8 cellular contexts compared by ENCODE assay signal in the genomic region with DNA sequence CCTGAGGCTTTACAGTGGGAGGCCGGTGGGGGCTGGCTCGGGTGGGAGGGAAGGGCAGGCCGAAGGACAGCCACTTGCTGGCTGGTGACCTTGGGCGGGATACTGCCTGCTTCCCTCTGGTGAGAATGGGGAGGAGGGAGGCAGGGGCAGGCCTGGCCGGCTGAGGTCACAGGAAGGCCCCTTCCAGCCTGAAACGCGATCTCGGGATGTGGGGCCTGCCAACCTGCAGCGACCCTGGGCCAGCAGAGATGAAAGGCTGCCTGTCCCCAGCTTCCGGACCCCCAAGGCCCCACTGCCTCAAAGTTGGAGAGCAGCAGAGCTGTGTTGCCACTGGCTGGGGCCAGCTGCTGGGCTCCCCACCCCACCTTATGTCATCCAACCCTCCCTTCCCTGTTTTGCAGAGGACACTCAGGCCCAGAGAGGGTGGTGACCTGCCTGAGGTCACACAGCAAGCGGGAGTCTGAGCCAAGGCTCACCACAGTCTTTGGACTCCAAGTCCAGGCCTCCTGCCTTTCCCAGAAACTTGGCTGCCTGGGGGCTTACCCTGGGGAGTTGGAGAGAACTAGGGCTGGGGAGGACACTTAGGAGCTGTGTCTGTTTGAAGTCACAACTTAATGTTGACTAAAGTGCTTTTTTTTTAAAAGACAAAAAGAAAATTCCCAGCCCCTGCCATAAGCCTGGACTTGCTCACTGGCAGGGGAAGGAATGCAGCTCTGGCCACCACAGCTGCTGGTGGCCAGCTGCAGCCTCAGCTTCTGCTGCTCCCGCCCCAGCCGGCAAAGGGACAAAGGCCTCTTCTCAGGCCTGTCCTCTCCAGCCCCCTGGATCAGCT. TPM values are rescaled to one million over a fixed set of nuclear protein-coding genes. Genes with fewer than 3 reads are reported as not detected.
DNase-seq lines count a peak whose midpoint lies in the region; ATAC-seq and TF ChIP-seq lines count a peak whose summit lies in the region.

No MANE protein-coding gene starts in this region.

- H3K4me3 ChIP-seq in sigmoid colon, result peak overlapping the region in 2 of 4 donors; percentile 4 to 6

- peak in 1 of 4 donors; percentile 1 for TF ChIP-seq EP300 in sigmoid colon (IDR thresholded peaks at IDR 0.05)

- WGBS in sigmoid colon, 2 donors, result 23 to 51% methylated on average over 13 of the region's 13 CpGs

- H3K27ac Mint-ChIP-seq in HFFc6 (peak overlapping the region; percentile 67), chondrocyte (ENCODE audit: unreplicated experiment) (peak overlapping the region; percentile 98)
- no peak overlapping the region for H3K27ac Mint-ChIP-seq in activated naive CD8-positive, alpha-beta T cell treated with anti-CD3 and anti-CD28 coated beads, Interleukin-2, amount 50 U/mL, for 24 hours

- DNase-seq in HFFc6 (no peak), chondrocyte (ENCODE audit: low spot score) (peak; percentile 77), islet precursor cell (peak; percentile 95), sigmoid colon (peak; percentile 91), OCI-M2 (lab: John Stamatoyannopoulos, UW; ENCODE audit: unreplicated experiment) (no peak), NCI-H446 (lab: John Stamatoyannopoulos, UW) (no peak), SIG-M5 treated with dmso at 0.1 percent for 504 hours (lab: John Stamatoyannopoulos, UW; ENCODE audit: unreplicated experiment) (no peak)
- DNase-seq in activated naive CD8-positive, alpha-beta T cell treated with anti-CD3 and anti-CD28 coated beads, Interleukin-2, amount 50 U/mL, for 24 hours, result no peak

- H3K27ac ChIP-seq in sigmoid colon, result peak overlapping the region; percentile 90 to 99 (median 94)

- no peaks in the 10 kb centered on the region for H3K9me3 ChIP-seq in sigmoid colon

- intact Hi-C loops in sigmoid colon (cut with DNase I), result no loop called here

- H3K27me3 ChIP-seq in sigmoid colon, result no peaks in the 10 kb centered on the region

- H3K4me1 ChIP-seq in sigmoid colon, result peaks cover 0 to 29% (median 26%) of the 10 kb centered on the region in 4 donors

- ATAC-seq in activated naive CD8-positive, alpha-beta T cell treated with anti-CD3 and anti-CD28 coated beads, Interleukin-2, amount 50 U/mL, for 24 hours, result no peak

- TF ChIP-seq CTCF in HFFc6 (IDR thresholded peaks at IDR 0.05), result no peak
- no peak for TF ChIP-seq CTCF in chondrocyte (IDR thresholded peaks at IDR 0.05)
- no peak for TF ChIP-seq CTCF in sigmoid colon (IDR thresholded peaks at IDR 0.05)

- H3K4me3 Mint-ChIP-seq in HFFc6 (no peak overlapping the region), chondrocyte (ENCODE audit: unreplicated experiment) (no peak overlapping the region)
- no peak overlapping the region for H3K4me3 Mint-ChIP-seq in activated naive CD8-positive, alpha-beta T cell treated with anti-CD3 and anti-CD28 coated beads, Interleukin-2, amount 50 U/mL, for 24 hours

- H3K4me1 Mint-ChIP-seq in HFFc6 (ENCODE audit: low read depth) (peaks cover 12% of the 10 kb centered on the region), chondrocyte (ENCODE audit: low read depth) (peaks cover 36% of the 10 kb centered on the region)
- peaks cover 9% of the 10 kb centered on the region for H3K4me1 Mint-ChIP-seq in activated naive CD8-positive, alpha-beta T cell treated with anti-CD3 and anti-CD28 coated beads, Interleukin-2, amount 50 U/mL, for 24 hours

- TF ChIP-seq POLR2A in sigmoid colon (IDR thresholded peaks at IDR 0.05), result no peak

- H3K36me3 ChIP-seq in sigmoid colon, result no peaks in the 10 kb centered on the region

- H3K9me3 Mint-ChIP-seq in HFFc6, result no peaks in the 10 kb centered on the region
- H3K9me3 Mint-ChIP-seq in chondrocyte (ENCODE audit: low read depth), result no peaks in the 10 kb centered on the region
- H3K9me3 Mint-ChIP-seq in activated naive CD8-positive, alpha-beta T cell treated with anti-CD3 and anti-CD28 coated beads, Interleukin-2, amount 50 U/mL, for 24 hours, result no peaks in the 10 kb centered on the region

- H3K36me3 Mint-ChIP-seq in HFFc6 (ENCODE audit: low read depth) (no peaks in the 10 kb centered on the region), chondrocyte (ENCODE audit: low read depth) (no peaks in the 10 kb centered on the region)
- H3K36me3 Mint-ChIP-seq in activated naive CD8-positive, alpha-beta T cell treated with anti-CD3 and anti-CD28 coated beads, Interleukin-2, amount 50 U/mL, for 24 hours (ENCODE audit: low read depth), result no peaks in the 10 kb centered on the region

- peaks cover 2% of the 10 kb centered on the region; the same call in 1 of the 2 replicates for H3K27me3 Mint-ChIP-seq in HFFc6 (ENCODE audit: insufficient read depth)
- H3K27me3 Mint-ChIP-seq in chondrocyte (ENCODE audit: low read depth), result no peaks in the 10 kb centered on the region
- H3K27me3 Mint-ChIP-seq in activated naive CD8-positive, alpha-beta T cell treated with anti-CD3 and anti-CD28 coated beads, Interleukin-2, amount 50 U/mL, for 24 hours, result no peaks in the 10 kb centered on the region

RNA-seq across cellular contexts. Expression of gene WASF2, which starts 14.8 kb away (rescaled TPM):
- total RNA-seq in HFFc6 (2021; fragmentation: NEBNext Ultra II Directional; extraction: Animal tissue kit (Norgen Biotek cat#: 25700)), result 10 to 100 TPM; 84.4 to 99.7 (median 93.1) TPM
- total RNA-seq in chondrocyte, result 114 to 136 TPM (median 128 TPM) in 3 replicates
- 10 to 100 TPM; 43.9 to 63.2 (median 59.9) TPM for total RNA-seq in sigmoid colon
- polyA plus RNA-seq in sigmoid colon, result 10 to 100 TPM; 30.0 to 69.6 (median 30.5) TPM

Comparison
In these comparisons a context has a peak if more than half of its experiments do, and no peak if none do; other contexts are left out.
1. DNase-seq: peak in chondrocyte (single experiment), islet precursor cell (single experiment) and sigmoid colon (single experiment); none in HFFc6 (single experiment), OCI-M2 (single experiment), activated naive CD8-positive, alpha-beta T cell treated with anti-CD3 and anti-CD28 coated beads, Interleukin-2, amount 50 U/mL, for 24 hours (single experiment), NCI-H446 (0 of 2) and SIG-M5 treated with dmso at 0.1 percent for 504 hours (single experiment).